ENCODE assay signal across 9 cellular contexts in genomic region chr15:75349851-75350588, GRCh38. TPM values are rescaled to one million over a fixed set of nuclear protein-coding genes. Genes with fewer than 3 reads are reported as not detected.
DNase-seq lines count a peak whose midpoint lies in the region; ATAC-seq and TF ChIP-seq lines count a peak whose summit lies in the region.
"Had no signal": no experiment of that assay in that cellular context is flagged by ENCODE, and none has a peak within 500 bp of the region (broad histone marks: within the 10 kb centered on the region; RNA-seq: fewer than 3 reads in every experiment).

No MANE protein-coding gene starts in this region.

- peaks cover 25% of the 10 kb centered on the region for H3K4me1 ChIP-seq in vagina

- CTCF ChIA-PET in RWPE1 (lab: Yijun Ruan, JAX), result no interaction called here

- POLR2A ChIA-PET in RWPE1 (lab: Yijun Ruan, JAX; ENCODE audit: low non-redundant PET), result no interaction called here

- TF ChIP-seq CTCF in RWPE1 (conservative IDR thresholded peaks at IDR 0.05; ENCODE audit: low read depth) (no peak), vagina (IDR thresholded peaks at IDR 0.05) (no peak)

- H3K36me3 ChIP-seq in vagina, result peaks cover 0 to 6% of the 10 kb centered on the region in 2 donors

- no peak for TF ChIP-seq POLR2A in vagina (IDR thresholded peaks at IDR 0.05)

- no peaks in the 10 kb centered on the region for H3K9me3 ChIP-seq in vagina
- H3K9me3 ChIP-seq: thyroid gland had no signal

- no peak overlapping the region for H3K4me3 ChIP-seq in vagina
- H3K4me3 ChIP-seq: thyroid gland had no signal

- H3K27ac ChIP-seq in RWPE1 (peak overlapping the region; percentile 25), vagina (no peak overlapping the region)
- H3K27ac ChIP-seq: thyroid gland had no signal

- intact Hi-C loops in vagina (cut with DNase I), result no loop called here

- DNase-seq in RWPE1 (ENCODE audit: low spot score) (no peak), Ammon's horn (ENCODE audit: low spot score) (no peak), vagina (ENCODE audit: extremely low spot score in 2 of 2) (no peak), DMS114 treated with DMSO at 0.1 percent for 48 hours (lab: John Stamatoyannopoulos, UW; ENCODE audit: unreplicated experiment) (no peak), HT-29 (ENCODE audit: low spot score) (no peak)
- peak; percentile 63 for DNase-seq in activated naive CD4-positive, alpha-beta T cell treated with Interleukin-2 at 50 U/mL for 16 hours
- DNase-seq in stimulated activated CD4-positive, alpha-beta T cell treated with anti-CD3 and anti-CD28 coated beads, Interleukin-2, amount 100 ng/mL, for 4 hours (ENCODE audit: low read depth), result peak; percentile 23

- ATAC-seq in GM19452 (IDR thresholded peaks at IDR 0.05; ENCODE audit: unreplicated experiment), result peak; percentile 44

- no peaks in the 10 kb centered on the region for H3K27me3 ChIP-seq in vagina
- H3K27me3 ChIP-seq: thyroid gland had no signal

RNA-seq across cellular contexts. Expression of gene NEIL1, which starts 3.2 kb away (rescaled TPM):
- total RNA-seq in vagina, result 69.2 TPM
- total RNA-seq in HT-29 (2014; rRNA removed; shearing (Covaris generic)), result 1.3 and 2.7 TPM in 2 replicates

RNA-seq across cellular contexts. Expression of gene COMMD4, which starts 14.2 kb away (rescaled TPM):
- total RNA-seq in vagina, result 57.5 TPM
- 266 TPM in 2 replicates for total RNA-seq in HT-29 (2014; rRNA removed; shearing (Covaris generic))

RNA-seq across cellular contexts. Expression of gene MAN2C1, which starts 18.4 kb away (rescaled TPM):
- total RNA-seq in vagina, result 198 TPM
- 200 and 234 TPM in 2 replicates for total RNA-seq in HT-29 (2014; rRNA removed; shearing (Covaris generic))

Comparison
In these comparisons a context has a peak if more than half of its experiments do, and no peak if none do; other contexts are left out.
1. DNase-seq: peak in activated naive CD4-positive, alpha-beta T cell treated with Interleukin-2 at 50 U/mL for 16 hours (single experiment) and stimulated activated CD4-positive, alpha-beta T cell treated with anti-CD3 and anti-CD28 coated beads, Interleukin-2, amount 100 ng/mL, for 4 hours (single experiment); none in RWPE1 (single experiment), Ammon's horn (single experiment), vagina (0 of 2), DMS114 treated with DMSO at 0.1 percent for 48 hours (single experiment) and HT-29 (single experiment).
2. RNA of gene NEIL1, which starts 3.2 kb away (total RNA-seq): 69.2 TPM in vagina (single experiment); 1.3 to 2.7 TPM in HT-29; every median in the first group is over 10 times any median in the second.